8 cellular contexts compared by ENCODE assay signal in genomic region chr1:168178227-168178637, GRCh38. TPM values are rescaled to one million over a fixed set of nuclear protein-coding genes. Genes with fewer than 3 reads are reported as not detected.
DNase-seq lines count a peak whose midpoint lies in the region; ATAC-seq and TF ChIP-seq lines count a peak whose summit lies in the region.

No MANE protein-coding gene starts in this region.

- H3K36me3 ChIP-seq in stomach, result no peaks in the 10 kb centered on the region

- H3K27me3 Mint-ChIP-seq in activated CD4-positive, alpha-beta memory T cell treated with anti-CD3 and anti-CD28 coated beads for 36 hours, result peaks cover 2% of the 10 kb centered on the region

- TF ChIP-seq EP300 in stomach (IDR thresholded peaks at IDR 0.05), result no peak

- H3K4me1 ChIP-seq in right cardiac atrium (ENCODE audit: control insufficient read depth, insufficient read depth, low read length) (peaks cover 3% of the 10 kb centered on the region), stomach (peaks cover 9 to 24% (median 12%) of the 10 kb centered on the region in 4 donors)

- H3K27ac ChIP-seq in VCaP, result peak overlapping the region; percentile 90
- H3K27ac ChIP-seq in right cardiac atrium (ENCODE audit: low read length), result peak overlapping the region; percentile 50
- H3K27ac ChIP-seq in stomach, result peak overlapping the region; percentile 92 to 98 (median 96)

- no peaks in the 10 kb centered on the region for H3K9me3 Mint-ChIP-seq in activated CD4-positive, alpha-beta memory T cell treated with anti-CD3 and anti-CD28 coated beads for 36 hours

- DNase-seq in right cardiac atrium (no peak), stomach (no peak), cerebellar nuclear complex (lab: John Stamatoyannopoulos, UW) (no peak), activated gamma-delta T cell (lab: John Stamatoyannopoulos, UW) (no peak), GM20000 (ENCODE audit: low spot score) (no peak)
- DNase-seq in activated CD4-positive, alpha-beta memory T cell treated with anti-CD3 and anti-CD28 coated beads for 36 hours, result no peak

- no peaks in the 10 kb centered on the region for H3K36me3 Mint-ChIP-seq in activated CD4-positive, alpha-beta memory T cell treated with anti-CD3 and anti-CD28 coated beads for 36 hours

- 70% methylated on average over 5 of the region's 5 CpGs for WGBS in right cardiac atrium
- WGBS in stomach, 5 donors, result 73 to 79% (median 75%) methylated on average over 5 of the region's 5 CpGs

- ATAC-seq in GM18858 (IDR thresholded peaks at IDR 0.05; ENCODE audit: unreplicated experiment) (peak; percentile 7), right cardiac atrium (no peak)

- POLR2A ChIA-PET in activated CD4-positive, alpha-beta memory T cell treated with anti-CD3 and anti-CD28 coated beads for 36 hours (lab: Charles Lee), result interaction anchor here (0.9 to 2.5 kb wide), 3 partner anchors 48 to 55 kb away, joined by 3 to 13 read pairs (median 3); partner anchors contain the start of gene SFT2D2

- TF ChIP-seq POLR2A in stomach (IDR thresholded peaks at IDR 0.05), result no peak

- intact Hi-C loops in right cardiac atrium (cut with DNase I), result no loop called here
- intact Hi-C loops in stomach (cut with DNase I; ENCODE audit: low total_unique reads), result no loop called here
- intact Hi-C loops in activated CD4-positive, alpha-beta memory T cell treated with anti-CD3 and anti-CD28 coated beads for 36 hours (cut with micrococcal nuclease), result loop anchor here (1.0 to 2.0 kb wide), 6 partner anchors 40 to 463 kb away; partner anchors contain the start of gene DCAF6

- H3K9me3 ChIP-seq in right cardiac atrium (ENCODE audit: control insufficient read depth, low read length) (no peaks in the 10 kb centered on the region), stomach (no peaks in the 10 kb centered on the region)

- peaks cover 8% of the 10 kb centered on the region for H3K4me1 Mint-ChIP-seq in activated CD4-positive, alpha-beta memory T cell treated with anti-CD3 and anti-CD28 coated beads for 36 hours (ENCODE audit: low read depth)

- no peak overlapping the region for H3K27ac Mint-ChIP-seq in activated CD4-positive, alpha-beta memory T cell treated with anti-CD3 and anti-CD28 coated beads for 36 hours

- no peaks in the 10 kb centered on the region for H3K27me3 ChIP-seq in right cardiac atrium (ENCODE audit: control insufficient read depth, insufficient read depth)
- peaks cover 0 to 4% (median 0%) of the 10 kb centered on the region in 3 donors for H3K27me3 ChIP-seq in stomach

- H3K4me3 ChIP-seq in right cardiac atrium (ENCODE audit: low read length) (peak overlapping the region; percentile 67), stomach (peak overlapping the region; percentile 63 to 85 (median 71))

- TF ChIP-seq CTCF in VCaP (conservative IDR thresholded peaks at IDR 0.05), result no peak
- TF ChIP-seq CTCF in stomach (IDR thresholded peaks at IDR 0.05), result no peak
- TF ChIP-seq CTCF in GM20000 (IDR thresholded peaks at IDR 0.05; ENCODE audit: extremely low read depth, missing control alignments), result no peak

- H3K4me3 Mint-ChIP-seq in activated CD4-positive, alpha-beta memory T cell treated with anti-CD3 and anti-CD28 coated beads for 36 hours, result no peak overlapping the region

- CTCF ChIA-PET in activated CD4-positive, alpha-beta memory T cell treated with anti-CD3 and anti-CD28 coated beads for 36 hours (lab: Charles Lee), result interaction anchor here (0.7 kb wide), 1 partner anchor 163 kb away, joined by 3 read pairs; no protein-coding TSS in a partner anchor

RNA-seq across cellular contexts. Expression of gene TIPRL, which starts 0.5 kb away (rescaled TPM):
- total RNA-seq in right cardiac atrium (10 to 100 TPM; 22.5 to 28.8 (median 26.4) TPM), stomach (100 to 1,000 TPM in 1 of 5 donors, 10 to 100 TPM in 4; 12.0 to 229 (median 37.5) TPM)
- polyA plus RNA-seq in right cardiac atrium (17.0 TPM), stomach (10 to 100 TPM; 10.8 to 15.0 (median 13.9) TPM)
- 10 to 100 TPM; 51.1 to 54.2 TPM for total RNA-seq in activated CD4-positive, alpha-beta memory T cell treated with anti-CD3 and anti-CD28 coated beads for 36 hours

RNA-seq across cellular contexts. Expression of gene GPR161, which starts 41.5 kb away (rescaled TPM):
- total RNA-seq in right cardiac atrium (1 to 10 TPM; 3.8 to 5.9 (median 4.9) TPM), stomach (1 to 10 TPM; 3.1 to 8.1 (median 5.8) TPM)
- polyA plus RNA-seq in right cardiac atrium (2.3 TPM), stomach (1 to 10 TPM; 1.1 to 2.9 (median 2.6) TPM)
- total RNA-seq in activated CD4-positive, alpha-beta memory T cell treated with anti-CD3 and anti-CD28 coated beads for 36 hours, result under 1 TPM; 0.88 to 0.97 TPM

RNA-seq across cellular contexts. Expression of gene SFT2D2, which starts 47.6 kb away (rescaled TPM):
- 10 to 100 TPM; 19.9 to 29.5 (median 24.9) TPM for total RNA-seq in right cardiac atrium
- 4.6 TPM for polyA plus RNA-seq in right cardiac atrium
- total RNA-seq in stomach, result 10 to 100 TPM in 4 of 5 donors, 1 to 10 TPM in 1; 8.8 to 61.3 (median 43.7) TPM
- polyA plus RNA-seq in stomach, result 1 to 10 TPM; 1.4 to 4.0 (median 2.4) TPM
- 10 to 100 TPM; 52.3 to 52.9 TPM for total RNA-seq in activated CD4-positive, alpha-beta memory T cell treated with anti-CD3 and anti-CD28 coated beads for 36 hours
